ENCODE assay signal across 16 cellular contexts in genomic region chr1:61568460-61569211, GRCh38.
"Had no signal": no experiment of that assay in that cellular context is flagged by ENCODE, and none has a peak within 500 bp of the region (broad histone marks: within the 10 kb centered on the region; RNA-seq: fewer than 3 reads in every experiment).

No MANE protein-coding gene starts in this region.

- H3K4me1 ChIP-seq: breast epithelium had no signal

- H3K27me3 ChIP-seq: breast epithelium, neutrophil had no signal

- H3K4me3 ChIP-seq: breast epithelium, mucosa of descending colon had no signal

- ATAC-seq: activated naive CD8-positive, alpha-beta T cell treated with anti-CD3 and anti-CD28 coated beads, Interleukin-2, amount 50 U/mL, for 24 hours; left ventricle myocardium superior; mucosa of descending colon; naive thymus-derived CD4-positive, alpha-beta T cell; stimulated activated memory B cell treated with anti-CD40 and anti-IgM and Interleukin-4, amounts not matched to agents 10 μg/mL and 1 μg/mL and 100 μg/mL, for 72 hours had no signal

- H3K36me3 ChIP-seq: breast epithelium, neutrophil had no signal

- H3K27ac ChIP-seq: breast epithelium, neutrophil had no signal

- DNase-seq: activated CD4-positive, alpha-beta T cell treated with anti-CD3 and anti-CD28 coated beads for 1 hour; activated CD4-positive, alpha-beta T cell treated with anti-CD3 and anti-CD28 coated beads, Interleukin-2, amount 50 U/mL, for 48 hours; activated naive CD4-positive, alpha-beta T cell treated with anti-CD3 and anti-CD28 coated beads for 36 hours; activated naive CD8-positive, alpha-beta T cell treated with anti-CD3 and anti-CD28 coated beads, Interleukin-2, amount 50 U/mL, for 24 hours; activated T-cell treated with anti-CD3 and anti-CD28 coated beads, Interleukin-2, amount 50 U/mL, for 1 hour; aorta; cerebellar nuclear complex; effector CD8-positive, alpha-beta T cell; foreskin fibroblast; left ventricle myocardium superior; mucosa of descending colon; naive thymus-derived CD4-positive, alpha-beta T cell; stimulated activated CD4-positive, alpha-beta T cell treated with anti-CD3 and anti-CD28 coated beads, Interleukin-12 subunit alpha, Interleukin-12 subunit beta, amount 100 ng/mL, for 4 hours had no signal
